31 cellular contexts compared by ENCODE assay signal in genomic region chr2:121504316-121504715, GRCh38. TPM values are rescaled to one million over a fixed set of nuclear protein-coding genes. Genes with fewer than 3 reads are reported as not detected.
DNase-seq lines count a peak whose midpoint lies in the region; ATAC-seq, FAIRE-seq and TF ChIP-seq lines count a peak whose summit lies in the region.
"Had no signal": no experiment of that assay in that cellular context is flagged by ENCODE, and none has a peak within 500 bp of the region (broad histone marks: within the 10 kb centered on the region; RNA-seq: fewer than 3 reads in every experiment).

No MANE protein-coding gene starts in this region.

- H3K4me2 ChIP-seq in astrocyte (ENCODE audit: low read length) = peak overlapping the region; percentile 56
- peak overlapping the region; percentile 84 for H3K4me2 ChIP-seq in keratinocyte (ENCODE audit: control insufficient read depth, extremely low read depth, insufficient read depth, low read depth, low read length)

- dilution Hi-C loops in keratinocyte (cut with MboI; ENCODE audit: extremely low pct_ligation_motif_present, low sequenced_read_pairs) = no loop called here

- H3K36me3 ChIP-seq in astrocyte (ENCODE audit: insufficient read depth, low read length) (no peaks in the 10 kb centered on the region), keratinocyte (ENCODE audit: control insufficient read depth in 2 of 2, extremely low read depth in 1 of 2, insufficient read depth in 2 of 2, low read length in 2 of 2) (peaks cover 3 to 8% of the 10 kb centered on the region in 2 experiments), thymus (ENCODE audit: control insufficient read depth, insufficient read depth) (peaks cover 17% of the 10 kb centered on the region), left ventricle myocardium inferior (peaks cover 43% of the 10 kb centered on the region)

- no peak overlapping the region for H3K4me3 Mint-ChIP-seq in activated T-cell treated with anti-CD3 and anti-CD28 coated beads, Interleukin-2, amount 50 U/mL, for 72 hours
- no peak overlapping the region for H3K4me3 Mint-ChIP-seq in astrocyte (ENCODE audit: unreplicated experiment)
- no peak overlapping the region for H3K4me3 Mint-ChIP-seq in WTC11
- H3K4me3 Mint-ChIP-seq: activated CD8-positive, alpha-beta T cell treated with anti-CD3 and anti-CD28 coated beads for 36 hours; brain; effector memory CD8-positive, alpha-beta T cell; memory B cell; stimulated activated naive CD8-positive, alpha-beta T cell treated with anti-CD3 and anti-CD28 coated beads, Interleukin-15, amount 100 ng/mL, for 72 hours had no signal

- 96% methylated on average over 2 of the region's 2 CpGs for WGBS in thymus

- H3K4me1 ChIP-seq in astrocyte (ENCODE audit: insufficient read depth, low read length) = peaks cover 44% of the 10 kb centered on the region
- peaks cover 74% of the 10 kb centered on the region for H3K4me1 ChIP-seq in keratinocyte (ENCODE audit: control insufficient read depth, extremely low read depth, insufficient read depth, low read length)
- no peaks in the 10 kb centered on the region for H3K4me1 ChIP-seq in thymus (ENCODE audit: control insufficient read depth, insufficient read depth, low read length)
- peaks cover 28% of the 10 kb centered on the region for H3K4me1 ChIP-seq in left ventricle myocardium inferior
- H3K4me1 ChIP-seq: right atrium auricular region had no signal

- peaks cover 43% of the 10 kb centered on the region for H3K4me1 Mint-ChIP-seq in activated T-cell treated with anti-CD3 and anti-CD28 coated beads, Interleukin-2, amount 50 U/mL, for 72 hours (ENCODE audit: low read depth)
- H3K4me1 Mint-ChIP-seq in astrocyte (ENCODE audit: low read depth, unreplicated experiment) (peaks cover 44% of the 10 kb centered on the region), WTC11 (peaks cover 3% of the 10 kb centered on the region; the same call in 1 of the 2 replicates)

- intact Hi-C loops in left ventricle myocardium inferior (cut with micrococcal nuclease) = no loop called here

- no peak for FAIRE-seq in astrocyte (lab: Jason Lieb, UNC)
- no peak for FAIRE-seq in keratinocyte (lab: Jason Lieb, UNC)
- FAIRE-seq: A204.1, colon, HTR-8/SVneo had no signal

- CTCF ChIA-PET in WTC11 (lab: Charles Lee) = no interaction called here

- H3K27me3 Mint-ChIP-seq in activated T-cell treated with anti-CD3 and anti-CD28 coated beads, Interleukin-2, amount 50 U/mL, for 72 hours (ENCODE audit: low read depth) = no peaks in the 10 kb centered on the region
- H3K27me3 Mint-ChIP-seq in astrocyte (ENCODE audit: low read depth, unreplicated experiment) (no peaks in the 10 kb centered on the region), WTC11 (ENCODE audit: low read depth) (no peaks in the 10 kb centered on the region)
- H3K27me3 Mint-ChIP-seq: activated CD8-positive, alpha-beta T cell treated with anti-CD3 and anti-CD28 coated beads for 36 hours; brain; effector memory CD8-positive, alpha-beta T cell; memory B cell; stimulated activated naive CD8-positive, alpha-beta T cell treated with anti-CD3 and anti-CD28 coated beads, Interleukin-15, amount 100 ng/mL, for 72 hours had no signal

- H3K27me3 ChIP-seq in astrocyte (ENCODE audit: insufficient read depth, low read length) = no peaks in the 10 kb centered on the region
- no peaks in the 10 kb centered on the region for H3K27me3 ChIP-seq in keratinocyte (ENCODE audit: control insufficient read depth, extremely low read depth, insufficient read depth, low read length)
- H3K27me3 ChIP-seq in thymus (ENCODE audit: control insufficient read depth, insufficient read depth) = no peaks in the 10 kb centered on the region
- no peaks in the 10 kb centered on the region for H3K27me3 ChIP-seq in left ventricle myocardium inferior (ENCODE audit: low read depth)
- H3K27me3 ChIP-seq: right atrium auricular region, tibial nerve had no signal

- H3K9me3 ChIP-seq in astrocyte (ENCODE audit: insufficient read depth, low read depth, low read length) (no peaks in the 10 kb centered on the region), keratinocyte (ENCODE audit: control insufficient read depth, low read depth, low read length) (no peaks in the 10 kb centered on the region), thymus (ENCODE audit: control insufficient read depth) (no peaks in the 10 kb centered on the region), left ventricle myocardium inferior (replicated peaks) (peaks cover 16% of the 10 kb centered on the region)
- H3K9me3 ChIP-seq: tibial nerve had no signal

- H3K79me2 ChIP-seq in astrocyte (ENCODE audit: insufficient read depth, low read length) = peaks cover 45% of the 10 kb centered on the region
- peaks cover 35% of the 10 kb centered on the region for H3K79me2 ChIP-seq in keratinocyte (ENCODE audit: control insufficient read depth, insufficient read depth, low read length)

- no peak for DNase-seq in activated T-cell treated with anti-CD3 and anti-CD28 coated beads, Interleukin-2, amount 50 U/mL, for 72 hours
- no peak for DNase-seq in activated T-cell treated with anti-CD3 and anti-CD28 coated beads, Interleukin-2, amount 50 U/mL, for 48 hours
- peak; percentile 14 for DNase-seq in astrocyte (ENCODE audit: low read depth)
- DNase-seq in keratinocyte (ENCODE audit: low read depth, low spot score) = no peak
- DNase-seq in left ventricle myocardium inferior = no peak
- DNase-seq in WTC11 (ENCODE audit: low spot score) = no peak
- DNase-seq: activated CD8-positive, alpha-beta T cell treated with anti-CD3 and anti-CD28 coated beads for 36 hours; activated gamma-delta T cell; effector memory CD8-positive, alpha-beta T cell; KG1; NCI-H1436; NCI-H446; NCI-H82; stimulated activated CD4-positive, alpha-beta T cell treated with anti-CD3 and anti-CD28 coated beads, Interleukin-15, amount 100 ng/mL, for 24 hours; stimulated activated naive CD8-positive, alpha-beta T cell treated with anti-CD3 and anti-CD28 coated beads, Interleukin-15, amount 100 ng/mL, for 72 hours had no signal

- no peak for ATAC-seq in activated T-cell treated with anti-CD3 and anti-CD28 coated beads, Interleukin-2, amount 50 U/mL, for 72 hours (replicated peaks in 1 of 2)
- ATAC-seq in HG03439 (IDR thresholded peaks at IDR 0.05; ENCODE audit: unreplicated experiment) (no peak), WTC11 (no peak)
- ATAC-seq: activated CD4-positive, CD25-positive, alpha-beta regulatory T cell treated with anti-CD3 and anti-CD28 coated beads, Interleukin-2, amount 50 U/mL, for 24 hours; activated CD8-positive, alpha-beta T cell treated with anti-CD3 and anti-CD28 coated beads for 36 hours; effector memory CD8-positive, alpha-beta T cell; stimulated activated naive CD8-positive, alpha-beta T cell treated with anti-CD3 and anti-CD28 coated beads, Interleukin-15, amount 100 ng/mL, for 72 hours had no signal

- H3K36me3 Mint-ChIP-seq in activated T-cell treated with anti-CD3 and anti-CD28 coated beads, Interleukin-2, amount 50 U/mL, for 72 hours (ENCODE audit: insufficient read depth in 2 of 2) = peaks cover 17 to 64% of the 10 kb centered on the region in 2 donors
- H3K36me3 Mint-ChIP-seq in astrocyte (ENCODE audit: low read depth, unreplicated experiment) (peaks cover 8% of the 10 kb centered on the region), WTC11 (peaks cover 47% of the 10 kb centered on the region)

- H4K20me1 ChIP-seq in astrocyte (ENCODE audit: insufficient read depth, low read length) (no peaks in the 10 kb centered on the region), keratinocyte (ENCODE audit: control insufficient read depth, extremely low read depth, insufficient read depth, low read length) (no peaks in the 10 kb centered on the region)

- POLR2A ChIA-PET in WTC11 (lab: Charles Lee) = no interaction called here

- H3K4me3 ChIP-seq in astrocyte (ENCODE audit: insufficient read depth, low read depth, low read length) = no peak overlapping the region
- peak overlapping the region; percentile 17 to 60 (median 36) for H3K4me3 ChIP-seq in keratinocyte (ENCODE audit: control insufficient read depth in 2 of 3, extremely low read depth in 1 of 3, insufficient read depth in 2 of 3, low read depth in 1 of 3, low read length in 3 of 3)
- no peak overlapping the region for H3K4me3 ChIP-seq in thymus (ENCODE audit: low read length)
- H3K4me3 ChIP-seq in left ventricle myocardium inferior = no peak overlapping the region
- H3K4me3 ChIP-seq: right atrium auricular region, tibial nerve had no signal

- H3K27ac ChIP-seq in astrocyte (ENCODE audit: low read depth, low read length) (peak overlapping the region; percentile 85), keratinocyte (ENCODE audit: control insufficient read depth, insufficient read depth, low read length) (peak overlapping the region; percentile 97), thymus (ENCODE audit: low read depth) (peak overlapping the region; percentile 60), left ventricle myocardium inferior (replicated peaks) (no peak overlapping the region)
- H3K27ac ChIP-seq: right atrium auricular region, tibial nerve had no signal

- peak overlapping the region; percentile 16 for H3K27ac Mint-ChIP-seq in activated T-cell treated with anti-CD3 and anti-CD28 coated beads, Interleukin-2, amount 50 U/mL, for 72 hours
- H3K27ac Mint-ChIP-seq in astrocyte (ENCODE audit: unreplicated experiment) (peak overlapping the region; percentile 85), WTC11 (no peak overlapping the region)
- H3K27ac Mint-ChIP-seq: activated CD8-positive, alpha-beta T cell treated with anti-CD3 and anti-CD28 coated beads for 36 hours; memory B cell; stimulated activated naive CD8-positive, alpha-beta T cell treated with anti-CD3 and anti-CD28 coated beads, Interleukin-15, amount 100 ng/mL, for 72 hours had no signal

- H3K9ac ChIP-seq in astrocyte (ENCODE audit: low read length) = peak overlapping the region; percentile 68
- peak overlapping the region; percentile 75 for H3K9ac ChIP-seq in keratinocyte (ENCODE audit: control insufficient read depth, extremely low read depth, insufficient read depth, low read length)

- H2AFZ ChIP-seq in astrocyte (ENCODE audit: low read depth, low read length) (no peak overlapping the region), keratinocyte (ENCODE audit: control insufficient read depth, low read length) (no peak overlapping the region)

- peaks cover 0 to 3% of the 10 kb centered on the region in 2 donors for H3K9me3 Mint-ChIP-seq in activated T-cell treated with anti-CD3 and anti-CD28 coated beads, Interleukin-2, amount 50 U/mL, for 72 hours
- peaks cover 4% of the 10 kb centered on the region for H3K9me3 Mint-ChIP-seq in astrocyte (ENCODE audit: unreplicated experiment)
- peaks cover 15% of the 10 kb centered on the region for H3K9me3 Mint-ChIP-seq in WTC11
- H3K9me3 Mint-ChIP-seq: activated CD8-positive, alpha-beta T cell treated with anti-CD3 and anti-CD28 coated beads for 36 hours had no signal

- H3K9me1 ChIP-seq in keratinocyte (ENCODE audit: control insufficient read depth, extremely low read depth, insufficient read depth, low read length) = no peaks in the 10 kb centered on the region

- TF ChIP-seq CTCF in astrocyte (IDR thresholded peaks at IDR 0.05; ENCODE audit: insufficient read depth, low read depth, low read length) (no peak), keratinocyte (optimal IDR thresholded peaks at IDR 0.05 in 1 of 3, IDR thresholded peaks at IDR 0.05 in 1 of 3, conservative IDR thresholded peaks at IDR 0.05 in 1 of 3; ENCODE audit: extremely low read depth in 1 of 3, insufficient read depth in 2 of 3, low read length in 3 of 3) (no peak), left ventricle myocardium inferior (IDR thresholded peaks at IDR 0.05; ENCODE audit: borderline replicate concordance) (no peak), WTC11 (IDR thresholded peaks at IDR 0.05) (no peak)

RNA-seq across cellular contexts. Expression of gene RNU4ATAC, which starts 26.4 kb away (rescaled TPM):
- total RNA-seq in activated T-cell treated with anti-CD3 and anti-CD28 coated beads, Interleukin-2, amount 50 U/mL, for 72 hours = not detected
- total RNA-seq in astrocyte (not detected in 2 replicates), left ventricle myocardium inferior (7.3 TPM), WTC11 (2021) (not detected in 3 replicates)
- polyA plus RNA-seq in keratinocyte (not detected in 3 replicates), thymus (not detected)
- not detected for polyA plus RNA-seq in keratinocyte (2011; ENCODE audit: low read depth)
- polyA plus RNA-seq in keratinocyte (2011; cell fraction: cytosol; rRNA removed) = not detected in 2 replicates
- not detected in 2 replicates for polyA plus RNA-seq in keratinocyte (2011; cell fraction: nucleus; rRNA removed)
- not detected in 2 replicates for polyA plus RNA-seq in keratinocyte (2012; ENCODE audit: low replicate concordance)
- polyA minus RNA-seq in keratinocyte = under 0.01 TPM in 3 replicates
- 1,401 TPM for polyA minus RNA-seq in keratinocyte (2011; cell fraction: cytosol; rRNA and poly(A)+ RNA removed)
- under 0.01 TPM in 2 replicates for polyA minus RNA-seq in keratinocyte (2011; cell fraction: nucleus; rRNA and poly(A)+ RNA removed)
- total RNA-seq: activated CD8-positive, alpha-beta T cell treated with anti-CD3 and anti-CD28 coated beads for 36 hours; H4; myocyte; OCI-LY7; osteocyte; right atrium auricular region; tibial nerve had no signal
- polyA plus RNA-seq: adipose tissue, BJ had no signal

Comparison
In these comparisons a context has a peak if more than half of its experiments do, and no peak if none do; other contexts are left out.
1. H3K4me3 ChIP-seq: peak in keratinocyte (3 of 3); none in astrocyte (single experiment), thymus (single experiment) and left ventricle myocardium inferior (single experiment).